36 cellular contexts compared by ENCODE assay signal in genomic region chr18:6202861-6203260, GRCh38.
"Had no signal": no experiment of that assay in that cellular context is flagged by ENCODE, and none has a peak within 500 bp of the region (broad histone marks: within the 10 kb centered on the region; RNA-seq: fewer than 3 reads in every experiment).

No MANE protein-coding gene starts in this region.

- H3K4me3 Mint-ChIP-seq: activated CD4-positive, alpha-beta memory T cell treated with anti-CD3 and anti-CD28 coated beads for 36 hours; activated CD4-positive, alpha-beta T cell treated with anti-CD3 and anti-CD28 coated beads for 36 hours; activated CD8-positive, alpha-beta T cell treated with anti-CD3 and anti-CD28 coated beads for 36 hours; activated naive CD4-positive, alpha-beta T cell treated with anti-CD3 and anti-CD28 coated beads, Interleukin-2, amount 10 ng/mL, durations not matched to agents 7 days and 5 days; activated naive CD4-positive, alpha-beta T cell treated with anti-CD3 and anti-CD28 coated beads, Interleukin-2, amount 50 U/mL, for 24 hours; activated naive CD8-positive, alpha-beta T cell; activated naive CD8-positive, alpha-beta T cell treated with anti-CD3 and anti-CD28 coated beads, Interleukin-2, amount 10 ng/mL, durations not matched to agents 7 days and 5 days; activated naive CD8-positive, alpha-beta T cell treated with anti-CD3 and anti-CD28 coated beads, Interleukin-2, amount 50 U/mL, for 24 hours; brain; T-helper 1 cell treated with Interleukin-12 subunit alpha and Interleukin-12 subunit beta and Interleukin-4 antibody, amounts not matched to agents 30 μg/mL and 1 μg/mL, for 36 hours; T-helper 2 cell treated with Interferon-gamma antibody and Interleukin-4, amounts not matched to agents 5 μg/mL and 100 μg/mL, for 36 hours; WTC11 had no signal

- H3K4me1 ChIP-seq: ascending aorta had no signal

- H3K4me3 ChIP-seq: ascending aorta, cardiac muscle cell had no signal

- H3K27ac Mint-ChIP-seq: activated CD4-positive, alpha-beta memory T cell treated with anti-CD3 and anti-CD28 coated beads for 36 hours; activated CD4-positive, alpha-beta T cell treated with anti-CD3 and anti-CD28 coated beads for 36 hours; activated CD8-positive, alpha-beta T cell treated with anti-CD3 and anti-CD28 coated beads for 36 hours; activated naive CD4-positive, alpha-beta T cell treated with anti-CD3 and anti-CD28 coated beads, Interleukin-2, amount 10 ng/mL, durations not matched to agents 7 days and 5 days; activated naive CD4-positive, alpha-beta T cell treated with anti-CD3 and anti-CD28 coated beads, Interleukin-2, amount 50 U/mL, for 24 hours; activated naive CD8-positive, alpha-beta T cell; activated naive CD8-positive, alpha-beta T cell treated with anti-CD3 and anti-CD28 coated beads, Interleukin-2, amount 10 ng/mL, durations not matched to agents 7 days and 5 days; activated naive CD8-positive, alpha-beta T cell treated with anti-CD3 and anti-CD28 coated beads, Interleukin-2, amount 50 U/mL, for 24 hours; activated T-helper 2 cell treated with anti-CD3 and anti-CD28 coated beads, Interferon-gamma antibody, Interleukin-2, Interleukin-4, amounts not matched to agents 10 μg/mL and 5 μg/mL and 100 μg/mL, durations not matched to agents 14 hours and 24 hours and 36 hours; brain; T-helper 1 cell treated with Interleukin-12 subunit alpha and Interleukin-12 subunit beta and Interleukin-4 antibody, amounts not matched to agents 30 μg/mL and 1 μg/mL, for 36 hours; T-helper 2 cell treated with Interferon-gamma antibody and Interleukin-4, amounts not matched to agents 5 μg/mL and 100 μg/mL, for 36 hours; WTC11 had no signal

- H3K27me3 ChIP-seq: ascending aorta, cardiac muscle cell had no signal

- H3K27ac ChIP-seq: ascending aorta, cardiac muscle cell, WERI-Rb-1 had no signal

- H3K9me3 Mint-ChIP-seq: activated CD4-positive, alpha-beta memory T cell treated with anti-CD3 and anti-CD28 coated beads for 36 hours; activated CD8-positive, alpha-beta T cell treated with anti-CD3 and anti-CD28 coated beads for 36 hours; activated naive CD8-positive, alpha-beta T cell treated with anti-CD3 and anti-CD28 coated beads, Interleukin-2, amount 50 U/mL, for 24 hours; activated T-helper 2 cell treated with anti-CD3 and anti-CD28 coated beads, Interferon-gamma antibody, Interleukin-2, Interleukin-4, amounts not matched to agents 10 μg/mL and 5 μg/mL and 100 μg/mL, durations not matched to agents 14 hours and 24 hours and 36 hours; brain; T-helper 1 cell treated with Interleukin-12 subunit alpha and Interleukin-12 subunit beta and Interleukin-4 antibody, amounts not matched to agents 30 μg/mL and 1 μg/mL, for 36 hours; T-helper 2 cell treated with Interferon-gamma antibody and Interleukin-4, amounts not matched to agents 5 μg/mL and 100 μg/mL, for 36 hours; WTC11 had no signal

- H3K36me3 Mint-ChIP-seq: activated CD4-positive, alpha-beta memory T cell treated with anti-CD3 and anti-CD28 coated beads for 36 hours; activated naive CD4-positive, alpha-beta T cell treated with anti-CD3 and anti-CD28 coated beads, Interleukin-2, amount 10 ng/mL, durations not matched to agents 7 days and 5 days; activated naive CD4-positive, alpha-beta T cell treated with anti-CD3 and anti-CD28 coated beads, Interleukin-2, amount 50 U/mL, for 24 hours; activated naive CD8-positive, alpha-beta T cell; activated naive CD8-positive, alpha-beta T cell treated with anti-CD3 and anti-CD28 coated beads, Interleukin-2, amount 10 ng/mL, durations not matched to agents 7 days and 5 days; brain; WTC11 had no signal

- H3K27me3 Mint-ChIP-seq: activated CD4-positive, alpha-beta memory T cell treated with anti-CD3 and anti-CD28 coated beads for 36 hours; activated CD4-positive, alpha-beta T cell treated with anti-CD3 and anti-CD28 coated beads for 36 hours; activated CD8-positive, alpha-beta T cell treated with anti-CD3 and anti-CD28 coated beads for 36 hours; activated naive CD4-positive, alpha-beta T cell treated with anti-CD3 and anti-CD28 coated beads, Interleukin-2, amount 10 ng/mL, durations not matched to agents 7 days and 5 days; activated naive CD4-positive, alpha-beta T cell treated with anti-CD3 and anti-CD28 coated beads, Interleukin-2, amount 50 U/mL, for 24 hours; activated naive CD8-positive, alpha-beta T cell; activated naive CD8-positive, alpha-beta T cell treated with anti-CD3 and anti-CD28 coated beads, Interleukin-2, amount 10 ng/mL, durations not matched to agents 7 days and 5 days; activated naive CD8-positive, alpha-beta T cell treated with anti-CD3 and anti-CD28 coated beads, Interleukin-2, amount 50 U/mL, for 24 hours; brain had no signal

- DNase-seq: activated CD4-positive, alpha-beta memory T cell treated with anti-CD3 and anti-CD28 coated beads for 36 hours; activated CD4-positive, alpha-beta T cell treated with anti-CD3 and anti-CD28 coated beads for 1 hour; activated CD4-positive, alpha-beta T cell treated with anti-CD3 and anti-CD28 coated beads for 36 hours; activated CD4-positive, alpha-beta T cell treated with anti-CD3 and anti-CD28 coated beads for 48 hours; activated CD4-positive, alpha-beta T cell treated with anti-CD3 and anti-CD28 coated beads, Interleukin-2, amount 50 U/mL, for 1 hour; activated CD4-positive, alpha-beta T cell treated with anti-CD3 and anti-CD28 coated beads, Interleukin-2, amount 50 U/mL, for 4 hours; activated CD4-positive, CD25-positive, alpha-beta regulatory T cell; activated CD8-positive, alpha-beta memory T cell treated with anti-CD3 and anti-CD28 coated beads, Interleukin-2, amount 50 U/mL, for 4 hours; activated CD8-positive, alpha-beta T cell treated with anti-CD3 and anti-CD28 coated beads for 36 hours; activated effector memory CD4-positive, alpha-beta T cell treated with Interleukin-2 at 50 U/mL for 16 hours; activated gamma-delta T cell; activated naive CD4-positive, alpha-beta T cell treated with anti-CD3 and anti-CD28 coated beads, Interleukin-2, amount 10 ng/mL, durations not matched to agents 7 days and 5 days; activated naive CD4-positive, alpha-beta T cell treated with Interleukin-2 at 50 U/mL for 16 hours; activated naive CD8-positive, alpha-beta T cell treated with anti-CD3 and anti-CD28 coated beads, Interleukin-2, amount 10 ng/mL, durations not matched to agents 7 days and 5 days; activated naive CD8-positive, alpha-beta T cell treated with anti-CD3 and anti-CD28 coated beads, Interleukin-2, amount 50 U/mL, for 24 hours; activated T-cell treated with anti-CD3 and anti-CD28 coated beads for 4 hours; activated T-cell treated with anti-CD3 and anti-CD28 coated beads, Interleukin-2, amount 50 U/mL, for 1 hour; activated T-cell treated with anti-CD3 and anti-CD28 coated beads, Interleukin-2, amount 50 U/mL, for 48 hours; amygdala; anterior cingulate cortex; central memory CD4-positive, alpha-beta T cell; SW 1271; T-helper 1 cell; T-helper 2 cell; T-helper 9 cell; WERI-Rb-1 had no signal

- H3K4me1 Mint-ChIP-seq: activated CD4-positive, alpha-beta T cell treated with anti-CD3 and anti-CD28 coated beads for 36 hours; activated naive CD4-positive, alpha-beta T cell treated with anti-CD3 and anti-CD28 coated beads, Interleukin-2, amount 10 ng/mL, durations not matched to agents 7 days and 5 days; activated naive CD4-positive, alpha-beta T cell treated with anti-CD3 and anti-CD28 coated beads, Interleukin-2, amount 50 U/mL, for 24 hours; activated naive CD8-positive, alpha-beta T cell treated with anti-CD3 and anti-CD28 coated beads, Interleukin-2, amount 10 ng/mL, durations not matched to agents 7 days and 5 days; activated naive CD8-positive, alpha-beta T cell treated with anti-CD3 and anti-CD28 coated beads, Interleukin-2, amount 50 U/mL, for 24 hours; brain had no signal

- H3K9me3 ChIP-seq: ascending aorta had no signal

- H3K36me3 ChIP-seq: ascending aorta, cardiac muscle cell, WERI-Rb-1 had no signal

- ATAC-seq: activated CD4-positive, alpha-beta T cell treated with anti-CD3 and anti-CD28 coated beads for 36 hours; activated CD4-positive, CD25-positive, alpha-beta regulatory T cell treated with anti-CD3 and anti-CD28 coated beads, Interleukin-2, amount 50 U/mL, for 24 hours; activated CD8-positive, alpha-beta T cell treated with anti-CD3 and anti-CD28 coated beads for 36 hours; activated naive CD8-positive, alpha-beta T cell treated with anti-CD3 and anti-CD28 coated beads, Interleukin-2, amount 50 U/mL, for 24 hours; WTC11 had no signal
